8 cellular contexts compared by ENCODE assay signal in genomic region chr17:7436556-7437368, GRCh38. TPM values are rescaled to one million over a fixed set of nuclear protein-coding genes. Genes with fewer than 3 reads are reported as not detected.
A peak's percentile ranks its signal among the peaks of the same experiment; 100 is the strongest.
DNase-seq lines count a peak whose midpoint lies in the region; ATAC-seq and TF ChIP-seq lines count a peak whose summit lies in the region.

No MANE protein-coding gene starts in this region.

- no peaks in the 10 kb centered on the region for H4K20me1 ChIP-seq in neural cell (ENCODE audit: insufficient read depth)

- no peaks in the 10 kb centered on the region for H3K79me2 ChIP-seq in neural cell (replicated peaks; ENCODE audit: insufficient read depth, low read length)

- H3K9me2 ChIP-seq in neural cell (ENCODE audit: insufficient read depth, low read length) = no peaks in the 10 kb centered on the region

- H3K36me3 ChIP-seq in neural cell (ENCODE audit: insufficient read depth, low read length) = no peaks in the 10 kb centered on the region

- H3K4me3 ChIP-seq in neural cell (ENCODE audit: low read length) = peak overlapping the region; percentile 85

- peak overlapping the region; percentile 95 for H3K27ac Mint-ChIP-seq in stimulated activated naive CD8-positive, alpha-beta T cell treated with anti-CD3 and anti-CD28 coated beads, Interleukin-15, Interleukin-2, amounts not matched to agents 100 ng/mL and 50 ng/mL, for 24 hours

- peaks cover 5% of the 10 kb centered on the region for H3K4me1 ChIP-seq in foreskin keratinocyte

- H3K36me3 Mint-ChIP-seq in stimulated activated naive CD8-positive, alpha-beta T cell treated with anti-CD3 and anti-CD28 coated beads, Interleukin-15, Interleukin-2, amounts not matched to agents 100 ng/mL and 50 ng/mL, for 24 hours (ENCODE audit: low read depth) = peaks cover 4% of the 10 kb centered on the region

- peaks cover 23% of the 10 kb centered on the region for H3K27me3 Mint-ChIP-seq in stimulated activated naive CD8-positive, alpha-beta T cell treated with anti-CD3 and anti-CD28 coated beads, Interleukin-15, Interleukin-2, amounts not matched to agents 100 ng/mL and 50 ng/mL, for 24 hours

- H3K9me3 Mint-ChIP-seq in stimulated activated naive CD8-positive, alpha-beta T cell treated with anti-CD3 and anti-CD28 coated beads, Interleukin-15, Interleukin-2, amounts not matched to agents 100 ng/mL and 50 ng/mL, for 24 hours = no peaks in the 10 kb centered on the region

- peaks cover 4% of the 10 kb centered on the region for H3F3A ChIP-seq in neural cell (ENCODE audit: insufficient read depth, low read length, poor library complexity, severe bottlenecking)

- H3K4me3 Mint-ChIP-seq in stimulated activated naive CD8-positive, alpha-beta T cell treated with anti-CD3 and anti-CD28 coated beads, Interleukin-15, Interleukin-2, amounts not matched to agents 100 ng/mL and 50 ng/mL, for 24 hours = peak overlapping the region; percentile 92

- no peak overlapping the region for H2AFZ ChIP-seq in neural cell (ENCODE audit: low read depth, low read length)

- H3K4me1 Mint-ChIP-seq in stimulated activated naive CD8-positive, alpha-beta T cell treated with anti-CD3 and anti-CD28 coated beads, Interleukin-15, Interleukin-2, amounts not matched to agents 100 ng/mL and 50 ng/mL, for 24 hours (ENCODE audit: low read depth) = peaks cover 50% of the 10 kb centered on the region

- TF ChIP-seq RAD21 in neural cell (conservative IDR thresholded peaks at IDR 0.05) = peak; percentile 85

- no peak for TF ChIP-seq EP300 in neural cell (conservative IDR thresholded peaks at IDR 0.05; ENCODE audit: poor library complexity, severe bottlenecking)

- peak; percentile 69 for ATAC-seq in foreskin keratinocyte
- no peak for ATAC-seq in HG03045 (IDR thresholded peaks at IDR 0.05; ENCODE audit: unreplicated experiment)

- H3K9me3 ChIP-seq in neural cell (ENCODE audit: low read length) = no peaks in the 10 kb centered on the region

- no peak overlapping the region for H3K4me2 ChIP-seq in neural cell (ENCODE audit: low read length)

- TF ChIP-seq CTCF in foreskin keratinocyte (conservative IDR thresholded peaks at IDR 0.05) (peak; percentile 100), neural cell (IDR thresholded peaks at IDR 0.05; ENCODE audit: poor library complexity, severe bottlenecking) (peak; percentile 97)

- H3K27ac ChIP-seq in foreskin keratinocyte (peak overlapping the region; percentile 31), neural cell (ENCODE audit: low read length) (peak overlapping the region; percentile 24)

- H3K9ac ChIP-seq in neural cell (ENCODE audit: low read length) = peak overlapping the region; percentile 97

- DNase-seq in DMS79 treated with DMSO at 0.1 percent for 48 hours (lab: John Stamatoyannopoulos, UW) = peak; percentile 59
- DNase-seq in HuH-7 (ENCODE audit: low spot score) = peak; percentile 72
- DNase-seq in SHP77 treated with DMSO at 0.1 percent for 48 hours (lab: John Stamatoyannopoulos, UW) = peak; percentile 80
- DNase-seq in activated effector memory CD4-positive, alpha-beta T cell treated with anti-CD3 and anti-CD28 coated beads, Interleukin-2, amount 50 U/mL, for 16 hours = peak; percentile 93
- peak; percentile 59 to 78 for DNase-seq in foreskin keratinocyte

- H3K27me3 ChIP-seq in foreskin keratinocyte (no peaks in the 10 kb centered on the region), neural cell (ENCODE audit: insufficient read depth, low read depth, low read length) (peaks cover 43% of the 10 kb centered on the region)

TF ChIP-seq in neural cell, 6 proteins besides CTCF, POLR2A, EP300 and RAD21:
- TF ChIP-seq SMC3 (conservative IDR thresholded peaks at IDR 0.05; ENCODE audit: poor library complexity) = peak; percentile 89
- TF ChIP-seq POLR2AphosphoS5 (IDR thresholded peaks at IDR 0.05) = peak; percentile 38
- TF ChIP-seq EZH2 (IDR thresholded peaks at IDR 0.05; ENCODE audit: borderline replicate concordance, insufficient read depth, low read length, poor library complexity, severe bottlenecking) = no peak
- TF ChIP-seq MXI1 (conservative IDR thresholded peaks at IDR 0.05; ENCODE audit: poor library complexity, severe bottlenecking) = peak; percentile 83

RNA-seq across cellular contexts. Expression of gene TMEM102, which starts 1.5 kb away (rescaled TPM):
- total RNA-seq in foreskin keratinocyte = 12.9 and 17.1 TPM in 2 replicates
- 13.9 and 16.9 TPM in 2 replicates for polyA plus RNA-seq in foreskin keratinocyte
- 0.14 TPM in 1 of 2 replicates, not detected in the other for polyA plus RNA-seq in neural cell
- polyA minus RNA-seq in neural cell = 0.24 TPM in 1 of 2 replicates, not detected in the other

RNA-seq across cellular contexts. Expression of gene FGF11, which starts 2.5 kb away (rescaled TPM):
- total RNA-seq in foreskin keratinocyte = 15.5 and 16.9 TPM in 2 replicates
- 13.4 and 14.3 TPM in 2 replicates for polyA plus RNA-seq in foreskin keratinocyte
- polyA plus RNA-seq in neural cell = 15.8 and 16.4 TPM in 2 replicates
- 16.1 and 16.8 TPM in 2 replicates for polyA minus RNA-seq in neural cell

RNA-seq across cellular contexts. Expression of gene CHRNB1, which starts 8.1 kb away (rescaled TPM):
- total RNA-seq in foreskin keratinocyte = 28.6 and 31.2 TPM in 2 replicates
- polyA plus RNA-seq in foreskin keratinocyte (30.7 and 37.8 TPM in 2 replicates), neural cell (17.9 and 18.2 TPM in 2 replicates)
- polyA minus RNA-seq in neural cell = 8.8 and 10.3 TPM in 2 replicates

RNA-seq across cellular contexts. Expression of gene SPEM3, which starts 8.1 kb away (rescaled TPM):
- total RNA-seq in foreskin keratinocyte = not detected in 2 replicates
- polyA plus RNA-seq in foreskin keratinocyte (not detected in 2 replicates), neural cell (not detected in 2 replicates)
- not detected in 2 replicates for polyA minus RNA-seq in neural cell

RNA-seq across cellular contexts. Expression of gene SPEM2, which starts 11.3 kb away (rescaled TPM):
- not detected in 2 replicates for total RNA-seq in foreskin keratinocyte
- polyA plus RNA-seq in foreskin keratinocyte (not detected in 2 replicates), neural cell (not detected in 2 replicates)
- polyA minus RNA-seq in neural cell = not detected in 2 replicates

Comparison
In these comparisons a context has a peak if more than half of its experiments do, and no peak if none do; other contexts are left out.
1. RNA of gene TMEM102, which starts 1.5 kb away (polyA plus RNA-seq): 13.9 to 16.9 TPM in foreskin keratinocyte; 0.14 TPM in neural cell; every median in the first group is over 10 times any median in the second.
2. Peak in every context shown above with its lines, with median percentiles within 50 percentile points of each other: DNase-seq.